In genomic region chr1:228060458-228061190, GRCh38 we compare ENCODE assay signal across 1 cellular context.
TF ChIP-seq lines count a peak whose summit lies in the region.

No MANE protein-coding gene starts in this region.

TF ChIP-seq in endothelial cell of umbilical vein, 7 proteins besides CTCF, POLR2A, EP300 and RAD21:
- peak; percentile 50 for TF ChIP-seq EZH2 (IDR thresholded peaks at IDR 0.05; ENCODE audit: borderline replicate concordance, low read depth, low read length, severe bottlenecking)
- no peak for TF ChIP-seq JUN (IDR thresholded peaks at IDR 0.05; ENCODE audit: borderline replicate concordance, insufficient read depth, insufficient read length, low read depth)
- TF ChIP-seq FOS (IDR thresholded peaks at IDR 0.05; ENCODE audit: borderline replicate concordance, insufficient read depth, low read length), result peak; percentile 11
